In the genomic region with DNA sequence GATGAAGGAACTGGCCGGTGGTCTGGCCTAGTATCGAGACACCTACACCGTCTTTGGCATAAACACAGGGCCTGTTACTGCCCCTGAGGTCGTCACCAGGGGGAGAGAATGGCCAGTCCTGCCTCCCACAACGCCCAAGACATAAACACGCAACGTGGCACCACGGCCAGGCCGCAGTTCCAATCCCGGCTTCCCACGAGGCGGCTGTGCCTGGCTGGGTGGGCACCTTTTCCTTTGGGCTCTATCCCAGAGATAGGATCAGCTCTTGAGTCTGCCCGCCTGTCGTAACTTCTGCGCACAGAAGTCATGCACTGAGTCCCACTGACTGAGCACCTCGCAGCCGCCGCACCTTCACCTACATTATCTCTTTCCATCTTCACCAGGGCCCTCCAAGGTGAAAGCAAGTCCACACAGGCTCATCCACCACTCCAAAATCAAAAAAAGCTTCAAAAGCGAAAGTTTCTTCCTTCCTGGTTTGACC, we compare ENCODE assay signal across 8 cellular contexts. TPM values are rescaled to one million over a fixed set of nuclear protein-coding genes. Genes with fewer than 3 reads are reported as not detected.
DNase-seq lines count a peak whose midpoint lies in the region; ATAC-seq, FAIRE-seq and TF ChIP-seq lines count a peak whose summit lies in the region.

No MANE protein-coding gene starts in this region.

- H3K79me2 ChIP-seq in OCI-LY1 (ENCODE audit: insufficient read depth, low read length) (peaks cover 16% of the 10 kb centered on the region), endothelial cell of umbilical vein (ENCODE audit: control insufficient read depth, insufficient read depth, low read length) (peaks cover 56% of the 10 kb centered on the region)

- H3K27me3 ChIP-seq in CD4-positive, alpha-beta T cell (ENCODE audit: control insufficient read depth, insufficient read depth, low read length): no peaks in the 10 kb centered on the region
- no peaks in the 10 kb centered on the region for H3K27me3 ChIP-seq in OCI-LY1 (ENCODE audit: insufficient read depth, low read length)
- H3K27me3 ChIP-seq in endothelial cell of umbilical vein (ENCODE audit: control insufficient read depth in 2 of 2, insufficient read depth in 2 of 2, low read length in 2 of 2): no peaks in the 10 kb centered on the region
- no peaks in the 10 kb centered on the region for H3K27me3 ChIP-seq in neuron (ENCODE audit: insufficient read depth, low read length)

- H3K9ac ChIP-seq in OCI-LY1 (ENCODE audit: low read length) (peak overlapping the region; percentile 66), endothelial cell of umbilical vein (replicated peaks; ENCODE audit: extremely low read depth, insufficient read depth, low read length) (peak overlapping the region; percentile 84)

- H3K27ac Mint-ChIP-seq in CD4-positive, alpha-beta T cell: peak overlapping the region; percentile 63

- no peak for ATAC-seq in CD4-positive, alpha-beta T cell (ENCODE audit: poor library complexity)
- ATAC-seq in GM18873 (IDR thresholded peaks at IDR 0.05; ENCODE audit: low FRiP score, unreplicated experiment): no peak

- no peaks in the 10 kb centered on the region for H3K27me3 Mint-ChIP-seq in CD4-positive, alpha-beta T cell

- TSS peak; percentile 31 for BruUV-seq in endothelial cell of umbilical vein (replicated peaks; lab: Mats Ljungman, UMichigan)

- no peak for TF ChIP-seq POLR2A in endothelial cell of umbilical vein (IDR thresholded peaks at IDR 0.05; ENCODE audit: low read depth, low read length)

- H3K9me1 ChIP-seq in endothelial cell of umbilical vein (replicated peaks; ENCODE audit: control insufficient read depth, extremely low read depth, insufficient read depth, low read length): no peaks in the 10 kb centered on the region

- H4K20me1 ChIP-seq in OCI-LY1 (ENCODE audit: insufficient read depth, low read length) (no peaks in the 10 kb centered on the region), endothelial cell of umbilical vein (replicated peaks; ENCODE audit: control insufficient read depth, extremely low read depth, insufficient read depth, low read length) (no peaks in the 10 kb centered on the region)

- no peaks in the 10 kb centered on the region for H3K9me3 Mint-ChIP-seq in CD4-positive, alpha-beta T cell

- H3K4me3 ChIP-seq in OCI-LY1 (ENCODE audit: low read depth, low read length, poor library complexity, severe bottlenecking) (peak overlapping the region; percentile 63), endothelial cell of umbilical vein (replicated peaks in 1 of 3; ENCODE audit: insufficient read depth in 1 of 3, low read depth in 1 of 3, low read length in 3 of 3) (peak overlapping the region; percentile 73 to 89 (median 75)), neuron (ENCODE audit: low read length) (peak overlapping the region; percentile 62)

- H3K4me1 Mint-ChIP-seq in CD4-positive, alpha-beta T cell (ENCODE audit: low read depth): peaks cover 64% of the 10 kb centered on the region

- H3K4me1 ChIP-seq in OCI-LY1 (ENCODE audit: insufficient read depth, low read length, severe bottlenecking) (peaks cover 16% of the 10 kb centered on the region), endothelial cell of umbilical vein (ENCODE audit: control insufficient read depth, extremely low read depth, insufficient read depth, low read length) (peaks cover 40% of the 10 kb centered on the region), neuron (ENCODE audit: insufficient read depth, low read length) (peaks cover 14% of the 10 kb centered on the region)

- no peak for TF ChIP-seq CTCF in CD4-positive, alpha-beta T cell (IDR thresholded peaks at IDR 0.05)
- TF ChIP-seq CTCF in OCI-LY1 (IDR thresholded peaks at IDR 0.05; ENCODE audit: low read length) (no peak), endothelial cell of umbilical vein (IDR thresholded peaks at IDR 0.05; ENCODE audit: extremely low read depth in 1 of 2, insufficient read depth in 1 of 2, low read depth in 1 of 2, low read length in 2 of 2) (no peak)

- peaks cover 21% of the 10 kb centered on the region for H3K36me3 Mint-ChIP-seq in CD4-positive, alpha-beta T cell (ENCODE audit: low read depth)

- POLR2A ChIA-PET in CD4-positive, alpha-beta T cell (lab: Charles Lee): no interaction called here
- POLR2A ChIA-PET in endothelial cell of umbilical vein (lab: Charles Lee): interaction anchor here (1.3 kb wide), 1 partner anchor 163 kb away, joined by 3 read pairs; no protein-coding TSS in a partner anchor

- FAIRE-seq in endothelial cell of umbilical vein (lab: Jason Lieb, UNC): peak; percentile 15

- no peaks in the 10 kb centered on the region for H3K9me3 ChIP-seq in CD4-positive, alpha-beta T cell (ENCODE audit: control insufficient read depth, low read length)
- H3K9me3 ChIP-seq in OCI-LY1 (ENCODE audit: low read length) (peaks cover 4% of the 10 kb centered on the region; the same call in 1 of the 2 replicates), endothelial cell of umbilical vein (replicated peaks; ENCODE audit: control insufficient read depth, insufficient read depth, low read length) (no peaks in the 10 kb centered on the region), neuron (ENCODE audit: low read length) (peaks cover 14% of the 10 kb centered on the region)

- H3K4me2 ChIP-seq in OCI-LY1 (ENCODE audit: low read length): peak overlapping the region; percentile 69
- H3K4me2 ChIP-seq in endothelial cell of umbilical vein (ENCODE audit: insufficient read depth, low read length): peak overlapping the region; percentile 88

- no peak for DNase-seq in CD4-positive, alpha-beta T cell
- DNase-seq in endothelial cell of umbilical vein (ENCODE audit: low read depth, low spot score) (peak; percentile 17), HuH-7.5 (ENCODE audit: low spot score) (no peak), T-helper 9 cell (no peak), NOMO-1 (lab: John Stamatoyannopoulos, UW; ENCODE audit: unreplicated experiment in 2 of 2) (no peak)

- intact Hi-C loops in CD4-positive, alpha-beta T cell (cut with DNase I, micrococcal nuclease): loop anchor here in 1 of 2 experiments (5.0 kb wide), 2 partner anchors 144 to 164 kb away; partner anchors contain the start of gene TPGS1
- intact Hi-C loops in endothelial cell of umbilical vein (cut with micrococcal nuclease): loop anchor here (5.0 to 10.0 kb wide), 2 partner anchors 49 to 144 kb away; partner anchors contain the start of gene PLPP2

- peak overlapping the region; percentile 80 for H3K4me3 Mint-ChIP-seq in CD4-positive, alpha-beta T cell

- H3F3A ChIP-seq in OCI-LY1 (ENCODE audit: insufficient read depth, low read length): no peaks in the 10 kb centered on the region

- CTCF ChIA-PET in CD4-positive, alpha-beta T cell (lab: Charles Lee): interaction anchor here (1.1 to 1.7 kb wide), 2 partner anchors 163 to 167 kb away, joined by 3 to 5 read pairs; no protein-coding TSS in a partner anchor
- CTCF ChIA-PET in endothelial cell of umbilical vein (lab: Charles Lee): interaction anchor here (1.1 to 1.8 kb wide), 4 partner anchors 30 to 167 kb away, joined by 3 to 8 read pairs (median 6); no protein-coding TSS in a partner anchor

- H3K36me3 ChIP-seq in OCI-LY1 (ENCODE audit: insufficient read depth, low read length): peaks cover 10% of the 10 kb centered on the region; the same call in 1 of the 2 replicates
- H3K36me3 ChIP-seq in endothelial cell of umbilical vein (ENCODE audit: control insufficient read depth in 2 of 2, extremely low read depth in 1 of 2, insufficient read depth in 2 of 2, low read length in 2 of 2): no peaks in the 10 kb centered on the region
- H3K36me3 ChIP-seq in neuron (ENCODE audit: insufficient read depth, low read length): peaks cover 24% of the 10 kb centered on the region

- no peaks in the 10 kb centered on the region for H3K9me2 ChIP-seq in OCI-LY1 (ENCODE audit: low read depth, low read length)

- dilution Hi-C loops in endothelial cell of umbilical vein (cut with MboI; ENCODE audit: extremely low pct_ligation_motif_present, low sequenced_read_pairs): no loop called here

- H3K27ac ChIP-seq in CD4-positive, alpha-beta T cell (ENCODE audit: low read depth, low read length): no peak overlapping the region
- H3K27ac ChIP-seq in OCI-LY1 (ENCODE audit: low read depth, low read length, poor library complexity, severe bottlenecking) (peak overlapping the region; percentile 3), endothelial cell of umbilical vein (ENCODE audit: insufficient read depth, low read depth, low read length) (peak overlapping the region; percentile 63)

- H2AFZ ChIP-seq in OCI-LY1 (ENCODE audit: low read length) (no peak overlapping the region), endothelial cell of umbilical vein (ENCODE audit: low read depth, low read length) (no peak overlapping the region), neuron (ENCODE audit: low read depth, low read length) (no peak overlapping the region)

TF ChIP-seq in endothelial cell of umbilical vein, 7 proteins besides CTCF, POLR2A, EP300 and RAD21 (continues in another document):
- TF ChIP-seq MYC (IDR thresholded peaks at IDR 0.05; ENCODE audit: low read depth, low read length) (no peak), GATA2 (IDR thresholded peaks at IDR 0.05; ENCODE audit: insufficient read depth, insufficient read length, low read depth, low read length) (no peak), JUN (IDR thresholded peaks at IDR 0.05; ENCODE audit: borderline replicate concordance, insufficient read depth, insufficient read length, low read depth) (no peak), EZH2 (IDR thresholded peaks at IDR 0.05; ENCODE audit: borderline replicate concordance, low read depth, low read length, severe bottlenecking) (no peak), FOS (IDR thresholded peaks at IDR 0.05; ENCODE audit: borderline replicate concordance, insufficient read depth, low read length) (no peak)

RNA-seq across cellular contexts. Expression of gene MIER2, which starts 1.1 kb away (rescaled TPM):
- total RNA-seq in CD4-positive, alpha-beta T cell: 10 to 100 TPM in 1 of 2 experiments, 1 to 10 TPM in 1; 9.5 to 11.5 TPM
- total RNA-seq in endothelial cell of umbilical vein: 41.7 and 44.9 TPM in 2 replicates
- 20.3 and 26.8 TPM in 2 replicates for polyA plus RNA-seq in endothelial cell of umbilical vein
- polyA plus RNA-seq in endothelial cell of umbilical vein (2011; cell fraction: cytosol; rRNA removed): 17.4 and 20.3 TPM in 2 replicates
- 54.6 and 69.8 TPM in 2 replicates for polyA plus RNA-seq in endothelial cell of umbilical vein (2011; cell fraction: nucleus; rRNA removed)
- 44.8 and 55.7 TPM in 2 replicates for polyA plus RNA-seq in endothelial cell of umbilical vein (2012)
- 70.1 and 74.1 TPM in 2 replicates for polyA minus RNA-seq in endothelial cell of umbilical vein
- 7.3 TPM for polyA minus RNA-seq in endothelial cell of umbilical vein (2011; cell fraction: cytosol; rRNA and poly(A)+ RNA removed)
- 35.1 and 41.4 TPM in 2 replicates for polyA minus RNA-seq in endothelial cell of umbilical vein (2011; cell fraction: nucleus; rRNA and poly(A)+ RNA removed)

RNA-seq across cellular contexts. Expression of gene PLPP2, which starts 52.3 kb away (rescaled TPM):
- under 1 TPM in 1 of 2 experiments, not detected in 1; 0.64 TPM for total RNA-seq in CD4-positive, alpha-beta T cell
- total RNA-seq in endothelial cell of umbilical vein: 12.0 and 27.9 TPM in 2 replicates
- polyA plus RNA-seq in endothelial cell of umbilical vein: 34.3 and 36.3 TPM in 2 replicates
- 14.9 and 16.5 TPM in 2 replicates for polyA plus RNA-seq in endothelial cell of umbilical vein (2011; cell fraction: cytosol; rRNA removed)
- polyA plus RNA-seq in endothelial cell of umbilical vein (2011; cell fraction: nucleus; rRNA removed): 14.2 and 15.9 TPM in 2 replicates
- 26.4 and 44.4 TPM in 2 replicates for polyA plus RNA-seq in endothelial cell of umbilical vein (2012)
- polyA minus RNA-seq in endothelial cell of umbilical vein: 21.9 and 26.1 TPM in 2 replicates
- 40.7 TPM for polyA minus RNA-seq in endothelial cell of umbilical vein (2011; cell fraction: cytosol; rRNA and poly(A)+ RNA removed)
- 2.3 and 5.0 TPM in 2 replicates for polyA minus RNA-seq in endothelial cell of umbilical vein (2011; cell fraction: nucleus; rRNA and poly(A)+ RNA removed)
